25 cellular contexts compared by ENCODE assay signal in genomic region chr12:46486588-46486987, GRCh38.
"Had no signal": no experiment of that assay in that cellular context is flagged by ENCODE, and none has a peak within 500 bp of the region (broad histone marks: within the 10 kb centered on the region; RNA-seq: fewer than 3 reads in every experiment).

No MANE protein-coding gene starts in this region.

- H2AFZ ChIP-seq: neural progenitor cell had no signal

- H3K9ac ChIP-seq: neural progenitor cell had no signal

- H3K27ac ChIP-seq: breast epithelium, neural progenitor cell, right atrium auricular region, tibial nerve had no signal

- H3K9me3 ChIP-seq: breast epithelium, heart left ventricle, right atrium auricular region, tibial nerve had no signal

- ATAC-seq: activated CD4-positive, alpha-beta T cell treated with anti-CD3 and anti-CD28 coated beads for 36 hours; activated CD8-positive, alpha-beta memory T cell treated with anti-CD3 and anti-CD28 coated beads, Interleukin-2, amount 10 ng/mL, durations not matched to agents 7 days and 5 days; activated CD8-positive, alpha-beta T cell treated with anti-CD3 and anti-CD28 coated beads, Interleukin-2, amount 10 ng/mL, durations not matched to agents 7 days and 5 days; heart left ventricle; left colon; natural killer cell had no signal

- H3K4me1 ChIP-seq: breast epithelium had no signal

- H3K36me3 ChIP-seq: breast epithelium, heart left ventricle, neural progenitor cell, right atrium auricular region, tibial nerve had no signal

- H3K4me2 ChIP-seq: neural progenitor cell, smooth muscle cell had no signal

- H3K36me3 Mint-ChIP-seq: activated naive CD4-positive, alpha-beta T cell treated with anti-CD3 and anti-CD28 coated beads, Interleukin-2, amount 50 U/mL, for 24 hours; natural killer cell; neural progenitor cell had no signal

- H3K27me3 ChIP-seq: breast epithelium, heart left ventricle, neural progenitor cell, right atrium auricular region, tibial nerve had no signal

- H3K9me3 Mint-ChIP-seq: activated naive CD4-positive, alpha-beta T cell treated with anti-CD3 and anti-CD28 coated beads, Interleukin-2, amount 50 U/mL, for 24 hours; activated T-helper 2 cell treated with anti-CD3 and anti-CD28 coated beads, Interferon-gamma antibody, Interleukin-2, Interleukin-4, amounts not matched to agents 10 μg/mL and 5 μg/mL and 100 μg/mL, durations not matched to agents 14 hours and 24 hours and 36 hours; immature natural killer cell; natural killer cell; neural progenitor cell had no signal

- H3K27ac Mint-ChIP-seq: activated CD4-positive, alpha-beta T cell treated with anti-CD3 and anti-CD28 coated beads for 36 hours; activated CD8-positive, alpha-beta memory T cell treated with anti-CD3 and anti-CD28 coated beads, Interleukin-2, amount 10 ng/mL, durations not matched to agents 7 days and 5 days; activated CD8-positive, alpha-beta T cell treated with anti-CD3 and anti-CD28 coated beads, Interleukin-2, amount 10 ng/mL, durations not matched to agents 7 days and 5 days; activated naive CD4-positive, alpha-beta T cell treated with anti-CD3 and anti-CD28 coated beads, Interleukin-2, amount 50 U/mL, for 24 hours; activated T-helper 2 cell treated with anti-CD3 and anti-CD28 coated beads, Interferon-gamma antibody, Interleukin-2, Interleukin-4, amounts not matched to agents 10 μg/mL and 5 μg/mL and 100 μg/mL, durations not matched to agents 14 hours and 24 hours and 36 hours; immature natural killer cell; memory B cell; natural killer cell; neural progenitor cell had no signal

- H3K27me3 Mint-ChIP-seq: activated CD4-positive, alpha-beta T cell treated with anti-CD3 and anti-CD28 coated beads for 36 hours; activated CD8-positive, alpha-beta memory T cell treated with anti-CD3 and anti-CD28 coated beads, Interleukin-2, amount 10 ng/mL, durations not matched to agents 7 days and 5 days; activated naive CD4-positive, alpha-beta T cell treated with anti-CD3 and anti-CD28 coated beads, Interleukin-2, amount 50 U/mL, for 24 hours; memory B cell had no signal

- H3K4me3 ChIP-seq: breast epithelium, heart left ventricle, neural progenitor cell, right atrium auricular region, smooth muscle cell, tibial nerve had no signal

- H3K4me3 Mint-ChIP-seq: activated CD4-positive, alpha-beta T cell treated with anti-CD3 and anti-CD28 coated beads for 36 hours; activated CD8-positive, alpha-beta memory T cell treated with anti-CD3 and anti-CD28 coated beads, Interleukin-2, amount 10 ng/mL, durations not matched to agents 7 days and 5 days; activated CD8-positive, alpha-beta T cell treated with anti-CD3 and anti-CD28 coated beads, Interleukin-2, amount 10 ng/mL, durations not matched to agents 7 days and 5 days; activated naive CD4-positive, alpha-beta T cell treated with anti-CD3 and anti-CD28 coated beads, Interleukin-2, amount 50 U/mL, for 24 hours; immature natural killer cell; memory B cell; natural killer cell; neural progenitor cell had no signal

- DNase-seq: activated CD4-positive, alpha-beta T cell treated with anti-CD3 and anti-CD28 coated beads for 36 hours; activated CD4-positive, CD25-positive, alpha-beta regulatory T cell; activated CD8-positive, alpha-beta memory T cell treated with anti-CD3 and anti-CD28 coated beads, Interleukin-2, amount 10 ng/mL, durations not matched to agents 7 days and 5 days; activated CD8-positive, alpha-beta T cell treated with anti-CD3 and anti-CD28 coated beads, Interleukin-2, amount 10 ng/mL, durations not matched to agents 7 days and 5 days; activated T-cell treated with anti-CD3 and anti-CD28 coated beads, Interleukin-2, amount 50 U/mL, for 48 hours; central memory CD4-positive, alpha-beta T cell; foreskin fibroblast; heart left ventricle; hypothalamus; immature natural killer cell; kidney; left colon; natural killer cell; stimulated activated CD4-positive, alpha-beta T cell treated with anti-CD3 and anti-CD28 coated beads, Interleukin-15, amount 100 ng/mL, for 24 hours; stimulated activated CD4-positive, alpha-beta T cell treated with anti-CD3 and anti-CD28 coated beads, Interleukin-2, amount 100 ng/mL, for 24 hours; stimulated activated naive CD4-positive, alpha-beta T cell treated with Interleukin-2 at 50 U/mL for 16 hours; T-helper 2 cell had no signal

- H3K4me1 Mint-ChIP-seq: activated CD4-positive, alpha-beta T cell treated with anti-CD3 and anti-CD28 coated beads for 36 hours; activated CD8-positive, alpha-beta memory T cell treated with anti-CD3 and anti-CD28 coated beads, Interleukin-2, amount 10 ng/mL, durations not matched to agents 7 days and 5 days; activated naive CD4-positive, alpha-beta T cell treated with anti-CD3 and anti-CD28 coated beads, Interleukin-2, amount 50 U/mL, for 24 hours; immature natural killer cell; neural progenitor cell had no signal
